ENCODE assay signal across 8 cellular contexts in genomic region chr11:74749127-74749964, GRCh38. TPM values are rescaled to one million over a fixed set of nuclear protein-coding genes. Genes with fewer than 3 reads are reported as not detected.
DNase-seq lines count a peak whose midpoint lies in the region; ATAC-seq and TF ChIP-seq lines count a peak whose summit lies in the region.

No MANE protein-coding gene starts in this region.

- in situ Hi-C loops in GM13977 (cut with MboI; ENCODE audit: low pct_unique_long_range_greater_than_20kb, low sequenced_read_pairs, unreplicated experiment): no loop called here

- DNase-seq in GM13977 (ENCODE audit: low spot score) (peak; percentile 77), NCI-H2227 treated with DMSO at 0.1 percent for 48 hours (lab: John Stamatoyannopoulos, UW) (peak; percentile 32)
- DNase-seq in activated CD4-positive, alpha-beta T cell treated with anti-CD3 and anti-CD28 coated beads, Interleukin-2, amount 50 U/mL, for 4 hours: peak; percentile 22 to 30
- DNase-seq in effector memory CD8-positive, alpha-beta T cell: peak; percentile 23 to 42 (median 35)

- TF ChIP-seq CTCF in 22Rv1 (IDR thresholded peaks at IDR 0.05) (no peak), GM13977 (IDR thresholded peaks at IDR 0.05; ENCODE audit: extremely low read depth, insufficient read depth, missing control alignments) (no peak)

- H3K9me3 ChIP-seq in mesodermal cell (ENCODE audit: control insufficient read depth, low read length): no peaks in the 10 kb centered on the region

- no peaks in the 10 kb centered on the region for H3K9me3 Mint-ChIP-seq in effector memory CD8-positive, alpha-beta T cell
- no peaks in the 10 kb centered on the region for H3K9me3 Mint-ChIP-seq in stimulated activated memory B cell treated with anti-CD40 and anti-IgM and Interleukin-4, amounts not matched to agents 10 μg/mL and 1 μg/mL and 100 μg/mL, for 72 hours

- H3K4me3 ChIP-seq in mesodermal cell (ENCODE audit: extremely low read depth, insufficient read depth, low read length, poor library complexity, severe bottlenecking): peak overlapping the region; percentile 76

- no peaks in the 10 kb centered on the region for H3K36me3 ChIP-seq in mesodermal cell (ENCODE audit: control insufficient read depth, insufficient read depth, low read length)

- H3K27ac ChIP-seq in 22Rv1 (peak overlapping the region; percentile 78), mesodermal cell (ENCODE audit: low read depth, low read length, severe bottlenecking) (peak overlapping the region; percentile 88)

- H3K27ac Mint-ChIP-seq in effector memory CD8-positive, alpha-beta T cell: peak overlapping the region; percentile 94
- H3K27ac Mint-ChIP-seq in stimulated activated memory B cell treated with anti-CD40 and anti-IgM and Interleukin-4, amounts not matched to agents 10 μg/mL and 1 μg/mL and 100 μg/mL, for 72 hours: peak overlapping the region; percentile 96

- ATAC-seq in HG02798 (IDR thresholded peaks at IDR 0.05; ENCODE audit: poor library complexity, unreplicated experiment): peak; percentile 63
- peak; percentile 68 for ATAC-seq in effector memory CD8-positive, alpha-beta T cell (replicated peaks)
- peak; percentile 83 for ATAC-seq in stimulated activated memory B cell treated with anti-CD40 and anti-IgM and Interleukin-4, amounts not matched to agents 10 μg/mL and 1 μg/mL and 100 μg/mL, for 72 hours

- H3K4me3 Mint-ChIP-seq in effector memory CD8-positive, alpha-beta T cell: peak overlapping the region; percentile 83 to 91
- peak overlapping the region; percentile 81 for H3K4me3 Mint-ChIP-seq in stimulated activated memory B cell treated with anti-CD40 and anti-IgM and Interleukin-4, amounts not matched to agents 10 μg/mL and 1 μg/mL and 100 μg/mL, for 72 hours

- peaks cover 6% of the 10 kb centered on the region for H3K4me1 ChIP-seq in mesodermal cell (ENCODE audit: control insufficient read depth, insufficient read depth, low read length, poor library complexity, severe bottlenecking)

- peaks cover 12% of the 10 kb centered on the region for H3K36me3 Mint-ChIP-seq in effector memory CD8-positive, alpha-beta T cell (ENCODE audit: insufficient read depth)
- no peaks in the 10 kb centered on the region for H3K36me3 Mint-ChIP-seq in stimulated activated memory B cell treated with anti-CD40 and anti-IgM and Interleukin-4, amounts not matched to agents 10 μg/mL and 1 μg/mL and 100 μg/mL, for 72 hours

- 2% methylated on average over 28 to 42 of the region's 63 CpGs for WGBS in mesodermal cell (ENCODE audit: insufficient coverage in 2 of 2), 2 experiments

- H3K4me1 Mint-ChIP-seq in effector memory CD8-positive, alpha-beta T cell (ENCODE audit: low read depth in 2 of 2): peaks cover 34 to 40% of the 10 kb centered on the region in 2 donors
- peaks cover 40% of the 10 kb centered on the region for H3K4me1 Mint-ChIP-seq in stimulated activated memory B cell treated with anti-CD40 and anti-IgM and Interleukin-4, amounts not matched to agents 10 μg/mL and 1 μg/mL and 100 μg/mL, for 72 hours

- H3K27me3 Mint-ChIP-seq in effector memory CD8-positive, alpha-beta T cell: no peaks in the 10 kb centered on the region
- H3K27me3 Mint-ChIP-seq in stimulated activated memory B cell treated with anti-CD40 and anti-IgM and Interleukin-4, amounts not matched to agents 10 μg/mL and 1 μg/mL and 100 μg/mL, for 72 hours: no peaks in the 10 kb centered on the region

RNA-seq across cellular contexts. Expression of gene RNF169, which starts 0.7 kb away (rescaled TPM):
- polyA plus RNA-seq in mesodermal cell (2013, experiment 1 of 2): 9.2 TPM
- 9.3 TPM for polyA plus RNA-seq in mesodermal cell (2013, experiment 2 of 2)

RNA-seq across cellular contexts. Expression of gene CHRDL2, which starts 18.1 kb away (rescaled TPM):
- polyA plus RNA-seq in mesodermal cell (2013, experiment 1 of 2): 0.26 TPM
- polyA plus RNA-seq in mesodermal cell (2013, experiment 2 of 2): 0.20 TPM

Comparison
In these comparisons a context has a peak if more than half of its experiments do, and no peak if none do; other contexts are left out.
1. Peak in every context shown above with its lines: DNase-seq, ATAC-seq, H3K4me3 ChIP-seq and H3K27ac ChIP-seq.
2. DNase-seq: peak in every context shown above with its lines; median percentile 77 in GM13977; 35 in effector memory CD8-positive, alpha-beta T cell; 32 in NCI-H2227 treated with DMSO at 0.1 percent for 48 hours; 26 in activated CD4-positive, alpha-beta T cell treated with anti-CD3 and anti-CD28 coated beads, Interleukin-2, amount 50 U/mL, for 4 hours.